In genomic region chr2:217790195-217790594, GRCh38 we compare ENCODE assay signal across 9 cellular contexts.
A peak's percentile ranks its signal among the peaks of the same experiment; 100 is the strongest.
DNase-seq lines count a peak whose midpoint lies in the region; ATAC-seq, FAIRE-seq and TF ChIP-seq lines count a peak whose summit lies in the region.
"Had no signal": no experiment of that assay in that cellular context is flagged by ENCODE, and none has a peak within 500 bp of the region (broad histone marks: within the 10 kb centered on the region; RNA-seq: fewer than 3 reads in every experiment).

No MANE protein-coding gene starts in this region.

- DNase-seq in GM12892 (ENCODE audit: insufficient read length) (no peak), HL-60 (ENCODE audit: low read depth in 1 of 2, low spot score in 1 of 2) (peak in 1 of 2 experiments; percentile 22), natural killer cell (no peak), RPMI8226 (no peak), NCI-H146 treated with DMSO at 0.1 percent for 48 hours (lab: John Stamatoyannopoulos, UW; ENCODE audit: unreplicated experiment) (no peak), kidney (no peak), NCI-H2081 (lab: John Stamatoyannopoulos, UW) (no peak)

- peaks cover 0 to 8% of the 10 kb centered on the region in 2 donors for H3K4me1 ChIP-seq in kidney (ENCODE audit: control insufficient read depth in 1 of 2, insufficient read depth in 1 of 2, low read depth in 1 of 2, low read length in 2 of 2)
- H3K4me1 ChIP-seq: neural progenitor cell had no signal

- no peak overlapping the region for H3K9ac ChIP-seq in kidney (ENCODE audit: low read length in 2 of 2)
- H3K9ac ChIP-seq: neural progenitor cell had no signal

- TF ChIP-seq CTCF in HL-60 (IDR thresholded peaks at IDR 0.05; ENCODE audit: insufficient read depth, low read length) (no peak), natural killer cell (IDR thresholded peaks at IDR 0.05) (no peak), kidney (IDR thresholded peaks at IDR 0.05; ENCODE audit: borderline replicate concordance, extremely low read depth, insufficient read depth) (no peak)

- FAIRE-seq in GM12892 (lab: Jason Lieb, UNC): peak; percentile 48
- no peak for FAIRE-seq in kidney (lab: Jason Lieb, UNC)

- no peak overlapping the region for H3K27ac ChIP-seq in HL-60 (replicated peaks)
- H3K27ac ChIP-seq in angular gyrus (ENCODE audit: low read depth, low read length): peak overlapping the region; percentile 32
- H3K27ac ChIP-seq in kidney (ENCODE audit: low read depth in 2 of 2, low read length in 2 of 2): peak overlapping the region in 1 of 2 donors; percentile 1
- H3K27ac ChIP-seq: neural progenitor cell had no signal

- peak; percentile 66 to 84 (median 78) for ATAC-seq in natural killer cell

- no peaks in the 10 kb centered on the region for H3K27me3 Mint-ChIP-seq in natural killer cell (ENCODE audit: low read depth in 2 of 2)

- H3K27ac Mint-ChIP-seq in natural killer cell: peak overlapping the region; percentile 52 to 89
- H3K27ac Mint-ChIP-seq: neural progenitor cell had no signal

- H3K36me3 Mint-ChIP-seq in natural killer cell: no peaks in the 10 kb centered on the region
- H3K36me3 Mint-ChIP-seq: neural progenitor cell had no signal

- H3K4me3 Mint-ChIP-seq in natural killer cell: peak overlapping the region; percentile 89
- H3K4me3 Mint-ChIP-seq: neural progenitor cell had no signal

- H3K4me3 ChIP-seq in HL-60 (replicated peaks; ENCODE audit: insufficient read depth, low read length) (peak overlapping the region; percentile 23), kidney (ENCODE audit: low read length in 2 of 2) (no peak overlapping the region)
- H3K4me3 ChIP-seq: neural progenitor cell had no signal

- H3K27me3 ChIP-seq in HL-60 (ENCODE audit: insufficient read depth, poor library complexity, severe bottlenecking): no peaks in the 10 kb centered on the region

- no peaks in the 10 kb centered on the region for H3K9me3 Mint-ChIP-seq in natural killer cell

- peaks cover 18 to 38% of the 10 kb centered on the region in 2 donors for H3K4me1 Mint-ChIP-seq in natural killer cell

- H3K36me3 ChIP-seq in kidney (ENCODE audit: control insufficient read depth in 1 of 2, insufficient read depth in 2 of 2, low read length in 2 of 2): peaks cover 6 to 10% of the 10 kb centered on the region in 2 donors
- H3K36me3 ChIP-seq: neural progenitor cell had no signal

- intact Hi-C loops in natural killer cell (cut with micrococcal nuclease) (no loop called here), kidney (cut with DNase I) (loop anchor here (10.0 kb wide), 1 partner anchor 95 kb away; no protein-coding TSS in a partner anchor)

- TF ChIP-seq POLR2A in GM12892 (IDR thresholded peaks at IDR 0.05; ENCODE audit: low read depth, low read length): no peak

- no peaks in the 10 kb centered on the region for H3K9me3 ChIP-seq in kidney (ENCODE audit: control insufficient read depth in 1 of 2, low read length in 2 of 2)
